ENCODE assay signal across 8 cellular contexts in genomic region chr1:170929835-170930554, GRCh38. TPM values are rescaled to one million over a fixed set of nuclear protein-coding genes. Genes with fewer than 3 reads are reported as not detected.
DNase-seq lines count a peak whose midpoint lies in the region; ATAC-seq, FAIRE-seq and TF ChIP-seq lines count a peak whose summit lies in the region.

No MANE protein-coding gene starts in this region.

- H3K4me1 ChIP-seq in A549 (no peaks in the 10 kb centered on the region), Peyer's patch (no peaks in the 10 kb centered on the region), lower lobe of right lung (peaks cover 23% of the 10 kb centered on the region), transverse colon (peaks cover 0 to 17% (median 8%) of the 10 kb centered on the region in 4 donors)

- no peak overlapping the region for H3K27ac ChIP-seq in A549
- no peak overlapping the region for H3K27ac ChIP-seq in Peyer's patch
- H3K27ac ChIP-seq in lower lobe of right lung, result peak overlapping the region; percentile 69
- H3K27ac ChIP-seq in transverse colon, result peak overlapping the region in 3 of 4 donors; percentile 16 to 37 (median 18)

- H3K4me2 ChIP-seq in A549, result peak overlapping the region; percentile 15; the same call in 1 of the 3 replicates

- no peaks in the 10 kb centered on the region for H3K27me3 ChIP-seq in Peyer's patch
- H3K27me3 ChIP-seq in lower lobe of right lung (ENCODE audit: low read depth), result no peaks in the 10 kb centered on the region
- no peaks in the 10 kb centered on the region for H3K27me3 ChIP-seq in transverse colon

- no peak overlapping the region for H3K4me3 ChIP-seq in A549
- H3K4me3 ChIP-seq in Peyer's patch, result no peak overlapping the region
- H3K4me3 ChIP-seq in lower lobe of right lung, result no peak overlapping the region
- no peak overlapping the region for H3K4me3 ChIP-seq in transverse colon

- no peaks in the 10 kb centered on the region for H3K36me3 ChIP-seq in Peyer's patch
- no peaks in the 10 kb centered on the region for H3K36me3 ChIP-seq in lower lobe of right lung
- H3K36me3 ChIP-seq in transverse colon, result no peaks in the 10 kb centered on the region

- ATAC-seq in A549, result peak; percentile 95 to 98
- peak; percentile 93 for ATAC-seq in lower lobe of right lung

- intact Hi-C loops in lower lobe of right lung (cut with DNase I) (no loop called here), transverse colon (cut with DNase I; ENCODE audit: low total_unique reads) (no loop called here)

- peak; percentile 70 for TF ChIP-seq CTCF in A549 (IDR thresholded peaks at IDR 0.05)
- peak in 5 of 6 experiments; percentile 27 to 83 (median 79) for TF ChIP-seq CTCF in Peyer's patch (IDR thresholded peaks at IDR 0.05)
- TF ChIP-seq CTCF in lower lobe of right lung (IDR thresholded peaks at IDR 0.05), result peak; percentile 73
- peak; percentile 65 to 75 (median 71) for TF ChIP-seq CTCF in transverse colon (IDR thresholded peaks at IDR 0.05)

- TF ChIP-seq RAD21 in A549 (conservative IDR thresholded peaks at IDR 0.05 in 1 of 2, IDR thresholded peaks at IDR 0.05 in 1 of 2), result peak; percentile 66 to 70

- under 1% methylated on average over 7 of the region's 7 CpGs for WGBS in A549 (ENCODE audit: missing lambda C conversion rate)
- WGBS in transverse colon (ENCODE audit: low coverage in 1 of 2), 2 donors, result 15 to 17% methylated on average over 7 of the region's 7 CpGs

- CTCF ChIA-PET in A549 (lab: Yijun Ruan, JAX), result interaction anchor here (0.6 to 1.8 kb wide), 15 partner anchors 8 to 1001 kb away, joined by 3 to 13 read pairs (median 3); no protein-coding TSS in a partner anchor

- TF ChIP-seq EP300 in A549 (IDR thresholded peaks at IDR 0.05), result no peak
- TF ChIP-seq EP300 in transverse colon (IDR thresholded peaks at IDR 0.05; ENCODE audit: low read depth), result no peak

- POLR2A ChIA-PET in A549 (lab: Yijun Ruan, JAX), result interaction anchor here (0.7 kb wide), 1 partner anchor 1036 kb away, joined by 5 read pairs; the partner anchor contains the start of gene SCYL3

- DNase-seq in A549 (ENCODE audit: low read depth in 1 of 2, low spot score in 1 of 2) (peak; percentile 50 to 66), GM03348 (ENCODE audit: low spot score) (peak; percentile 78), H4 (ENCODE audit: low spot score) (peak; percentile 57), KG1 (lab: John Stamatoyannopoulos, UW) (peak; percentile 9), Peyer's patch (no peak), dermis microvascular lymphatic vessel endothelial cell (ENCODE audit: low read depth in 2 of 2) (peak; percentile 27 to 50), lower lobe of right lung (no peak), transverse colon (no peak)

- in situ Hi-C loops in transverse colon (cut with MboI; ENCODE audit: low pct_ligation_motif_present in 1 of 4, low pct_unique_long_range_greater_than_20kb in 1 of 4, low sequenced_read_pairs in 3 of 4), result loop anchor here in 2 of 4 donors (10.0 to 25.0 kb wide), 3 partner anchors 235 to 993 kb away; no protein-coding TSS in a partner anchor

- no peak for TF ChIP-seq POLR2A in A549 (IDR thresholded peaks at IDR 0.05; ENCODE audit: low read length)
- no peak for TF ChIP-seq POLR2A in Peyer's patch (IDR thresholded peaks at IDR 0.05)
- TF ChIP-seq POLR2A in transverse colon (IDR thresholded peaks at IDR 0.05), result no peak

- FAIRE-seq in A549 (lab: Jason Lieb, UNC), result peak; percentile 59

- no peaks in the 10 kb centered on the region for H3K9me3 ChIP-seq in A549
- no peaks in the 10 kb centered on the region for H3K9me3 ChIP-seq in Peyer's patch
- H3K9me3 ChIP-seq in lower lobe of right lung, result no peaks in the 10 kb centered on the region
- H3K9me3 ChIP-seq in transverse colon, result no peaks in the 10 kb centered on the region

TF ChIP-seq in A549, 52 proteins besides CTCF, POLR2A, EP300 and RAD21:
- TF ChIP-seq SMC3 (IDR thresholded peaks at IDR 0.05), result peak; percentile 60
- no peak for TF ChIP-seq CHD2 (IDR thresholded peaks at IDR 0.05; ENCODE audit: low read length, partially characterized antibody)
TF ChIP-seq in A549: peak in this region for 1.

RNA-seq across cellular contexts. Expression of gene MROH9, which starts 5.3 kb away (rescaled TPM):
- polyA plus RNA-seq in A549 (2011; rRNA removed), result not detected in 2 replicates
- not detected in 2 replicates for polyA plus RNA-seq in A549 (2012; cell fraction: cytosol; rRNA removed)
- not detected in 2 replicates for polyA plus RNA-seq in A549 (2012; cell fraction: nucleus; rRNA removed)
- not detected in 3 replicates for polyA plus RNA-seq in A549 (2017; fragmentation: RNase III; extraction: RNeasy Plus Mini Kit Qiagen cat#74134 plus additional on column Dnase treatment)
- polyA minus RNA-seq in A549 (2011; rRNA and poly(A)+ RNA removed), result not detected in 2 replicates
- not detected in 2 replicates for total RNA-seq in H4 (2014; rRNA removed; shearing (Covaris generic))
- not detected for total RNA-seq in Peyer's patch
- not detected in 2 replicates for total RNA-seq in dermis microvascular lymphatic vessel endothelial cell
- 1.2 TPM for total RNA-seq in lower lobe of right lung
- total RNA-seq in transverse colon, result not detected

Comparison
In these comparisons a context has a peak if more than half of its experiments do, and no peak if none do; other contexts are left out.
1. DNase-seq: peak in A549 (2 of 2), GM03348 (single experiment), H4 (single experiment), KG1 (single experiment) and dermis microvascular lymphatic vessel endothelial cell (2 of 2); none in Peyer's patch (0 of 3), lower lobe of right lung (single experiment) and transverse colon (single experiment).
2. H3K27ac ChIP-seq: peak in lower lobe of right lung (single experiment) and transverse colon (3 of 4); none in A549 (0 of 2) and Peyer's patch (0 of 4).
3. Peak in every context shown above with its lines, with median percentiles within 50 percentile points of each other: CTCF ChIP-seq.